ENCODE assay signal across 8 cellular contexts in the genomic region with DNA sequence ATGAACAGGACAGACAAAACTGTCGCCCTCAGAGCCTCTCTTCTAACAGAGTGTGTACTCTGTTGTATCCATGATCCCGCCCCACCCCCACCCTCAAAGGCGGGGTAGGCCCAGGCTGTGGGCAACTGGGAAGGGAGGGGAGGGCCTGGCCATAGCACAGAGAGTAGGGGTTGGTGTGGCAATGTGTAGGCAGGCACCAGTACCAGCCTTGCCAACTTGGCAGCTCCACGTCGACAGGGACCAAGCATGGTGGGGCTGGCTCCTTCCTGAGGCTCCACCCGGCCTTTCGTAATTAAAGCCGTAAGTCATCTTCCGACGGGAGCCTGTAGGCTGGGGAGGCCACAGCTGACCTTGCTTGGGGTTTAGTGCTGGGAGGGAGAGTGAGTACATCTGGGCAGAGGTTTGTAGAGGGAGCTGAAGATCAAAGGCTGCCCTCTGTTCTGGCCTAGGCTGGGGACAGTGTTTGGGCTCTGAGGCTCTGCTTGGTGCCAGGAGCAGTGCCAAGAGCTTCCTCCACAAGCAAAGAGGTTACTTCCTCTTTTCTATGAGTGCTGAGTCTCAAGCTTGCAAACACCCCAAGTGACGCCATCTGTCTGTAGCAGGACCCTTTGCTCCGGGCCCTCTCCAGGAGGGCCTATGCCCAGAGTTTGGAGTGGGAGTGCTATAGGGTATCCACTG.
A peak's percentile ranks its signal among the peaks of the same experiment; 100 is the strongest.
DNase-seq lines count a peak whose midpoint lies in the region; ATAC-seq lines count a peak whose summit lies in the region.

No MANE protein-coding gene starts in this region.

- ATAC-seq in GM18909 (IDR thresholded peaks at IDR 0.05; ENCODE audit: poor library complexity, unreplicated experiment), result no peak

- DNase-seq in A172 (ENCODE audit: low spot score) (peak; percentile 19), Kasumi-1 (lab: John Stamatoyannopoulos, UW) (peak; percentile 94 to 96), cerebellar cortex (ENCODE audit: low spot score) (peak; percentile 32), midbrain (lab: John Stamatoyannopoulos, UW) (peak; percentile 59), retina (no peak), foreskin melanocyte (no peak)
- DNase-seq in effector CD8-positive, alpha-beta T cell (lab: John Stamatoyannopoulos, UW), result no peak

Comparison
In these comparisons a context has a peak if more than half of its experiments do, and no peak if none do; other contexts are left out.
1. DNase-seq: peak in A172 (single experiment), Kasumi-1 (2 of 2), cerebellar cortex (single experiment) and midbrain (single experiment); none in effector CD8-positive, alpha-beta T cell (single experiment), retina (single experiment) and foreskin melanocyte (single experiment).